In the genomic region with DNA sequence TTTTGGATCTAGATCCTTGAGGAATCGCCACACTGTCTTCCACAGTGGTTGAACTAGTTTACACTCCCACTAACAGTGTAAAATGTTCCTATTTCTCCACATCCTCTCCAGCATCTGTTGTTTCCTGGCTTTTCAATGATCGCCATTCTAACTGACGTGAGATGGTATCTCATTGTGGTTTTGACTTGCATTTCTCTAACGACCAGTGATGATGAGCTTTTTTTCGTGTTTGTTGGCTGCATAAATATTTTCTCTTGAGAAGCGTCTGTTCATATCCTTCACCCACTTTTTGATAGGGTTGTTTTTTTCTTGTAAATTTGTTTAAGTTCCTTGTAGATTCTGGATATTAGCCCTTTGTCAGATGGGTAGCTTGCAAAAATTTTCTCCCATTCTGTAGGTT, we compare ENCODE assay signal across 13 cellular contexts. TPM values are rescaled to one million over a fixed set of nuclear protein-coding genes. Genes with fewer than 3 reads are reported as not detected.
"Had no signal": no experiment of that assay in that cellular context is flagged by ENCODE, and none has a peak within 500 bp of the region (broad histone marks: within the 10 kb centered on the region; RNA-seq: fewer than 3 reads in every experiment).

No MANE protein-coding gene starts in this region.

RNA-seq across cellular contexts. Expression of gene TEKT1, which starts 14.6 kb away (rescaled TPM):
- total RNA-seq: natural killer cell treated with Interleukin-12 subunit alpha and Interleukin-12 subunit beta and Interleukin-15 and Interleukin-18, amount 100 ng/mL, for 72 hours; neural crest cell; omental fat pad; osteocyte; posterior vena cava; pulmonary artery endothelial cell; right atrium auricular region; smooth muscle cell; spleen; suprapubic skin; transverse colon; upper lobe of right lung; urinary bladder had no signal
- polyA plus RNA-seq: smooth muscle cell, spleen, urinary bladder had no signal
